Comparison of ENCODE assay signal across 8 cellular contexts in the genomic region with DNA sequence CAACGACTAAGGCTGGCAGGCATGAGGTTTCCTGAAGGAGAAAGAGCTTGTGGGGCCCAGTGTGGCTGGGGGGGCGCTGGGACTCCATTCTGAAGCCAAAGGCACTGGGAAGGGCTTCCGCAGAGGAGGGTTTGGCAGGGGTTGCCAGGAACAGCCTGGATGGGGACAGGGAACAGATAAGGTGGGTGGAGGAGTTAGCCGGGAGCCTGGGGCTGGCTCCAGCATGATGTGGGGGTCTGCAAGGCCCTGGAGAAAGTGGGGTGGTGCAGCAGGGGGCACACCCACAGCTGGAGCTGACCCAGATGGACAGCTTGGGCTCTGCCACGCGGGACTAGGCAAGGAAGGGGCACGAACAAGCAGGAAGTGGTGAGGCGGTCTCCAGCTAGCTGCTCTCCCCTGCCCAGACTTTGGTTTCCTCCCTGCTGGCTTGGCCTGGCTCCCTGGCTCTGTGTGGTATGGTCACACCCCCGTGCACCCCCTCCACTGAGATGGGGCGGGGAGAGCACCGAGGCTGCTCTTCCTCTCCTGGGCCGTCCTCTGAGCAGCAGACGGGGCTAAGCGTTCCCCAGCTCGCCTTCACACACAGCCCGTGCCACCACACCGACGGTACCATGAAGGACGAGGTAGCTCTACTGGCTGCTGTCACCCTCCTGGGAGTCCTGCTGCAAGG. TPM values are rescaled to one million over a fixed set of nuclear protein-coding genes. Genes with fewer than 3 reads are reported as not detected.
A peak's percentile ranks its signal among the peaks of the same experiment; 100 is the strongest.
DNase-seq lines count a peak whose midpoint lies in the region; ATAC-seq and TF ChIP-seq lines count a peak whose summit lies in the region.

A gene with protein sequence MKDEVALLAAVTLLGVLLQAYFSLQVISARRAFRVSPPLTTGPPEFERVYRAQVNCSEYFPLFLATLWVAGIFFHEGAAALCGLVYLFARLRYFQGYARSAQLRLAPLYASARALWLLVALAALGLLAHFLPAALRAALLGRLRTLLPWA (plus strand): TSS at position 517 of the 670 bp plus-strand sequence. CDS start 95 bp downstream, at position 612.

- no peak for TF ChIP-seq CTCF in 22Rv1 (IDR thresholded peaks at IDR 0.05)

- POLR2A ChIA-PET in activated CD4-positive, alpha-beta memory T cell treated with anti-CD3 and anti-CD28 coated beads, Interleukin-2, amount 10 ng/mL, durations not matched to agents 7 days and 5 days (lab: Charles Lee) = interaction anchor here (1.1 to 5.8 kb wide), 5 partner anchors 13 to 170 kb away, joined by 3 to 37 read pairs (median 7); partner anchors contain the start of genes HNRNPH1 and MGAT4B

- peak within 1 kb of the TSS; percentile 59 for H3K4me3 Mint-ChIP-seq in activated CD4-positive, alpha-beta memory T cell treated with anti-CD3 and anti-CD28 coated beads, Interleukin-2, amount 10 ng/mL, durations not matched to agents 7 days and 5 days
- H3K4me3 Mint-ChIP-seq in naive B cell = peak within 1 kb of the TSS; percentile 60 to 80 (median 68)

- peaks cover 10% of the 10 kb centered on the region for H3K36me3 Mint-ChIP-seq in activated CD4-positive, alpha-beta memory T cell treated with anti-CD3 and anti-CD28 coated beads, Interleukin-2, amount 10 ng/mL, durations not matched to agents 7 days and 5 days (ENCODE audit: low read depth)
- no peaks in the 10 kb centered on the region for H3K36me3 Mint-ChIP-seq in naive B cell

- peak; percentile 30 for ATAC-seq in HG03457 (IDR thresholded peaks at IDR 0.05; ENCODE audit: unreplicated experiment)
- peak; percentile 51 to 54 for ATAC-seq in naive B cell (ENCODE audit: low read depth in 2 of 2)

- peak within 1 kb of the TSS; percentile 90 for H3K27ac ChIP-seq in 22Rv1

- no peak for TF ChIP-seq POLR2A in erythroblast (IDR thresholded peaks at IDR 0.05; ENCODE audit: low read length)

- no peaks in the 10 kb centered on the region for H3K9me3 Mint-ChIP-seq in activated CD4-positive, alpha-beta memory T cell treated with anti-CD3 and anti-CD28 coated beads, Interleukin-2, amount 10 ng/mL, durations not matched to agents 7 days and 5 days
- peaks cover 0 to 2% (median 0%) of the 10 kb centered on the region in 7 donors for H3K9me3 Mint-ChIP-seq in naive B cell

- CTCF ChIA-PET in activated CD4-positive, alpha-beta memory T cell treated with anti-CD3 and anti-CD28 coated beads, Interleukin-2, amount 10 ng/mL, durations not matched to agents 7 days and 5 days (lab: Charles Lee) = interaction anchor here (1.5 to 3.2 kb wide), 2 partner anchors 8 to 31 kb away, joined by 4 to 14 read pairs; no protein-coding TSS in a partner anchor

- H3K4me1 Mint-ChIP-seq in activated CD4-positive, alpha-beta memory T cell treated with anti-CD3 and anti-CD28 coated beads, Interleukin-2, amount 10 ng/mL, durations not matched to agents 7 days and 5 days = peaks cover 26% of the 10 kb centered on the region
- peaks cover 32 to 39% (median 35%) of the 10 kb centered on the region in 3 donors for H3K4me1 Mint-ChIP-seq in naive B cell

- H3K27me3 Mint-ChIP-seq in activated CD4-positive, alpha-beta memory T cell treated with anti-CD3 and anti-CD28 coated beads, Interleukin-2, amount 10 ng/mL, durations not matched to agents 7 days and 5 days = no peaks in the 10 kb centered on the region
- H3K27me3 Mint-ChIP-seq in naive B cell = no peaks in the 10 kb centered on the region

- no peak within 1 kb of the TSS for H3K27ac Mint-ChIP-seq in activated CD4-positive, alpha-beta memory T cell treated with anti-CD3 and anti-CD28 coated beads, Interleukin-2, amount 10 ng/mL, durations not matched to agents 7 days and 5 days
- peak within 1 kb of the TSS; percentile 49 to 84 (median 73) for H3K27ac Mint-ChIP-seq in naive B cell

- DNase-seq in activated CD4-positive, alpha-beta memory T cell treated with anti-CD3 and anti-CD28 coated beads, Interleukin-2, amount 10 ng/mL, durations not matched to agents 7 days and 5 days = peak; percentile 68
- DNase-seq in erythroblast (lab: John Stamatoyannopoulos, UW) (peak; percentile 37 to 44), naive B cell (peak; percentile 50), NCI-H82 (lab: John Stamatoyannopoulos, UW) (no peak), NCI-H774 (lab: John Stamatoyannopoulos, UW) (no peak), NCI-H1048 (lab: John Stamatoyannopoulos, UW) (no peak)

RNA-seq across cellular contexts. Expression of the gene that starts here (rescaled TPM):
- 1 to 10 TPM; 2.1 to 3.3 TPM for total RNA-seq in activated CD4-positive, alpha-beta memory T cell treated with anti-CD3 and anti-CD28 coated beads, Interleukin-2, amount 10 ng/mL, durations not matched to agents 7 days and 5 days
- under 1 TPM in 3 of 6 donors, not detected in 3; 0.49 to 0.82 (median 0.63) TPM for polyA plus RNA-seq in naive B cell (ENCODE audit: low read depth in 6 of 6)

Comparison
In these comparisons a context has a peak if more than half of its experiments do, and no peak if none do; other contexts are left out.
1. Peak in DNase-seq and ATAC-seq in naive B cell; RNA of the gene not detected or under 1 TPM.
2. DNase-seq: peak in activated CD4-positive, alpha-beta memory T cell treated with anti-CD3 and anti-CD28 coated beads, Interleukin-2, amount 10 ng/mL, durations not matched to agents 7 days and 5 days (single experiment) and erythroblast (2 of 2); none in NCI-H82 (single experiment), NCI-H774 (single experiment) and NCI-H1048 (single experiment).